ENCODE assay signal across 9 cellular contexts in genomic region chr1:198641506-198641905, GRCh38. TPM values are rescaled to one million over a fixed set of nuclear protein-coding genes. Genes with fewer than 3 reads are reported as not detected.
DNase-seq lines count a peak whose midpoint lies in the region; ATAC-seq and TF ChIP-seq lines count a peak whose summit lies in the region.
"Had no signal": no experiment of that assay in that cellular context is flagged by ENCODE, and none has a peak within 500 bp of the region (broad histone marks: within the 10 kb centered on the region; RNA-seq: fewer than 3 reads in every experiment).

No MANE protein-coding gene starts in this region.

- ATAC-seq in GM18505 (IDR thresholded peaks at IDR 0.05; ENCODE audit: unreplicated experiment) = peak; percentile 58
- peak; percentile 53 for ATAC-seq in GM21786 (IDR thresholded peaks at IDR 0.05; ENCODE audit: unreplicated experiment)

- peaks cover 3% of the 10 kb centered on the region for H3K36me3 ChIP-seq in effector memory CD4-positive, alpha-beta T cell (ENCODE audit: control insufficient read depth, insufficient read depth, low read length)

- H3K27me3 ChIP-seq in effector memory CD4-positive, alpha-beta T cell (replicated peaks; ENCODE audit: control insufficient read depth, insufficient read depth, low read length, poor library complexity, severe bottlenecking) = no peaks in the 10 kb centered on the region
- H3K27me3 ChIP-seq in dorsolateral prefrontal cortex = no peaks in the 10 kb centered on the region

- H3K27ac ChIP-seq in effector memory CD4-positive, alpha-beta T cell (ENCODE audit: insufficient read depth, low read length, poor library complexity, severe bottlenecking) = peak overlapping the region; percentile 83
- H3K27ac ChIP-seq in dorsolateral prefrontal cortex = no peak overlapping the region

- H3K4me3 ChIP-seq in NB4 (ENCODE audit: low read depth, low read length) (peak overlapping the region; percentile 89), dorsolateral prefrontal cortex (peak overlapping the region in 18 of 59 donors; percentile 2 to 51 (median 24))
- H3K4me3 ChIP-seq in effector memory CD4-positive, alpha-beta T cell (ENCODE audit: insufficient read depth, low read depth, low read length, poor library complexity, severe bottlenecking) = peak overlapping the region; percentile 73

- peak; percentile 57 for DNase-seq in NB4 (ENCODE audit: low read depth)
- DNase-seq in effector memory CD4-positive, alpha-beta T cell = no peak
- DNase-seq in dorsolateral prefrontal cortex = no peak
- no peak for DNase-seq in KG1 (lab: John Stamatoyannopoulos, UW)
- DNase-seq in pons (ENCODE audit: low spot score) = no peak
- DNase-seq in amygdala (lab: John Stamatoyannopoulos, UW) = no peak

- no peak for TF ChIP-seq CTCF in NB4 (IDR thresholded peaks at IDR 0.05; ENCODE audit: low read depth, low read length)
- TF ChIP-seq CTCF in dorsolateral prefrontal cortex (IDR thresholded peaks at IDR 0.05 in 54 of 56, conservative IDR thresholded peaks at IDR 0.05 in 2 of 56; ENCODE audit: low read depth in 1 of 56, partially characterized antibody in 56 of 56) = no peak

- TF ChIP-seq POLR2A in GM18505 (IDR thresholded peaks at IDR 0.05; ENCODE audit: borderline replicate concordance, extremely low read depth, insufficient read depth, insufficient read length) (no peak), NB4 (IDR thresholded peaks at IDR 0.05; ENCODE audit: extremely low read depth, insufficient read length) (peak; percentile 20)

- no peaks in the 10 kb centered on the region for H3K9me3 ChIP-seq in effector memory CD4-positive, alpha-beta T cell (ENCODE audit: control insufficient read depth, low read length)

- H3K4me1 ChIP-seq in effector memory CD4-positive, alpha-beta T cell (ENCODE audit: control insufficient read depth, insufficient read depth, low read length, poor library complexity, severe bottlenecking) = peaks cover 8% of the 10 kb centered on the region

- intact Hi-C loops in dorsolateral prefrontal cortex (cut with DNase I) = no loop called here

RNA-seq across cellular contexts. Expression of gene PTPRC, which starts 2.7 kb away (rescaled TPM):
- 10 to 100 TPM in 77 of 120 experiments, 1 to 10 TPM in 43; 4.0 to 38.3 (median 11.6) TPM for total RNA-seq in dorsolateral prefrontal cortex
- total RNA-seq: epithelial cell of proximal tubule had no signal
